ENCODE assay signal across 28 cellular contexts in genomic region chrX:88378406-88378805, GRCh38.
"Had no signal": no experiment of that assay in that cellular context is flagged by ENCODE, and none has a peak within 500 bp of the region (broad histone marks: within the 10 kb centered on the region; RNA-seq: fewer than 3 reads in every experiment).

No MANE protein-coding gene starts in this region.

- H3K4me1 Mint-ChIP-seq: naive thymus-derived CD8-positive, alpha-beta T cell; nephron; neural crest cell; stimulated activated naive B cell treated with anti-CD40 and anti-IgM and Interleukin-4, amounts not matched to agents 10 μg/mL and 1 μg/mL and 100 μg/mL, for 72 hours had no signal

- H3K27me3 ChIP-seq: hepatocyte, left lung, right atrium auricular region, stomach, testis, thyroid gland, transverse colon, upper lobe of left lung, vagina had no signal

- ATAC-seq: left cardiac atrium; left lung; lower lobe of right lung; naive thymus-derived CD8-positive, alpha-beta T cell; sciatic nerve; stimulated activated naive B cell treated with anti-CD40 and anti-IgM and Interleukin-4, amounts not matched to agents 10 μg/mL and 1 μg/mL and 100 μg/mL, for 72 hours; stimulated activated naive CD8-positive, alpha-beta T cell treated with anti-CD3 and anti-CD28 coated beads, Interleukin-15, Interleukin-2, amounts not matched to agents 100 U/mL and 50 U/mL, for 24 hours had no signal

- H3K36me3 Mint-ChIP-seq: naive thymus-derived CD8-positive, alpha-beta T cell; stimulated activated naive B cell treated with anti-CD40 and anti-IgM and Interleukin-4, amounts not matched to agents 10 μg/mL and 1 μg/mL and 100 μg/mL, for 72 hours had no signal

- H3K4me1 ChIP-seq: left lung, lower lobe of right lung, parathyroid adenoma, right atrium auricular region, stomach, testis, thyroid gland, transverse colon, upper lobe of left lung, vagina had no signal

- H3K9ac ChIP-seq: parathyroid adenoma had no signal

- H3K4me2 ChIP-seq: hepatocyte had no signal

- H3K27ac ChIP-seq: hepatocyte, left lung, lower lobe of right lung, parathyroid adenoma, right atrium auricular region, skin epidermis, stomach, testis, thyroid gland, transverse colon, upper lobe of left lung, vagina had no signal

- H3K79me2 ChIP-seq: hepatocyte, parathyroid adenoma had no signal

- H3K36me3 ChIP-seq: left lung, lower lobe of right lung, right atrium auricular region, stomach, thyroid gland, transverse colon, upper lobe of left lung, vagina had no signal

- H3K27me3 Mint-ChIP-seq: naive thymus-derived CD8-positive, alpha-beta T cell; stimulated activated naive B cell treated with anti-CD40 and anti-IgM and Interleukin-4, amounts not matched to agents 10 μg/mL and 1 μg/mL and 100 μg/mL, for 72 hours had no signal

- H3K9me3 ChIP-seq: left lung, lower lobe of right lung, right atrium auricular region, stomach, testis, thyroid gland, transverse colon, upper lobe of left lung, vagina had no signal

- DNase-seq: islet precursor cell; kidney glomerular epithelial cell; left cardiac atrium; left lung; lower lobe of right lung; mammary epithelial cell; mesenchymal stem cell; naive thymus-derived CD8-positive, alpha-beta T cell; nucleus accumbens; stimulated activated CD4-positive, alpha-beta T cell treated with anti-CD3 and anti-CD28 coated beads, Interleukin-12 subunit alpha, Interleukin-12 subunit beta, amount 100 ng/mL, for 4 hours; stimulated activated CD4-positive, alpha-beta T cell treated with anti-CD3 and anti-CD28 coated beads, Interleukin-15, amount 100 ng/mL, for 24 hours; stimulated activated CD4-positive, alpha-beta T cell treated with anti-CD3 and anti-CD28 coated beads, Interleukin-2, amount 100 ng/mL, for 24 hours; stimulated activated CD4-positive, alpha-beta T cell treated with anti-CD3 and anti-CD28 coated beads, Interleukin-4, amount 100 ng/mL, for 1 hour; stimulated activated naive B cell treated with anti-CD40 and anti-IgM and Interleukin-4, amounts not matched to agents 10 μg/mL and 1 μg/mL and 100 μg/mL, for 72 hours; stimulated activated naive CD8-positive, alpha-beta T cell treated with anti-CD3 and anti-CD28 coated beads, Interleukin-15, Interleukin-2, amounts not matched to agents 100 U/mL and 50 U/mL, for 24 hours; stomach; testis; thyroid gland; transverse colon; upper lobe of left lung had no signal

- H2AFZ ChIP-seq: hepatocyte, parathyroid adenoma had no signal

- H3K4me3 Mint-ChIP-seq: naive thymus-derived CD8-positive, alpha-beta T cell; nephron; neural crest cell; stimulated activated naive B cell treated with anti-CD40 and anti-IgM and Interleukin-4, amounts not matched to agents 10 μg/mL and 1 μg/mL and 100 μg/mL, for 72 hours had no signal

- H3K9me3 Mint-ChIP-seq: nephron, neural crest cell had no signal

- H3K4me3 ChIP-seq: hepatocyte, left lung, lower lobe of right lung, right atrium auricular region, skin epidermis, stomach, testis, thyroid gland, transverse colon, upper lobe of left lung, vagina had no signal

- H3K27ac Mint-ChIP-seq: nephron; stimulated activated naive B cell treated with anti-CD40 and anti-IgM and Interleukin-4, amounts not matched to agents 10 μg/mL and 1 μg/mL and 100 μg/mL, for 72 hours had no signal
